1 cellular context compared by ENCODE assay signal in genomic region chr14:90605430-90605829, GRCh38.
TF ChIP-seq lines count a peak whose summit lies in the region.

No MANE protein-coding gene starts in this region.

TF ChIP-seq in H1, 55 proteins besides CTCF, POLR2A, EP300 and RAD21 (continued from another document):
- TF ChIP-seq, protein P1, sequence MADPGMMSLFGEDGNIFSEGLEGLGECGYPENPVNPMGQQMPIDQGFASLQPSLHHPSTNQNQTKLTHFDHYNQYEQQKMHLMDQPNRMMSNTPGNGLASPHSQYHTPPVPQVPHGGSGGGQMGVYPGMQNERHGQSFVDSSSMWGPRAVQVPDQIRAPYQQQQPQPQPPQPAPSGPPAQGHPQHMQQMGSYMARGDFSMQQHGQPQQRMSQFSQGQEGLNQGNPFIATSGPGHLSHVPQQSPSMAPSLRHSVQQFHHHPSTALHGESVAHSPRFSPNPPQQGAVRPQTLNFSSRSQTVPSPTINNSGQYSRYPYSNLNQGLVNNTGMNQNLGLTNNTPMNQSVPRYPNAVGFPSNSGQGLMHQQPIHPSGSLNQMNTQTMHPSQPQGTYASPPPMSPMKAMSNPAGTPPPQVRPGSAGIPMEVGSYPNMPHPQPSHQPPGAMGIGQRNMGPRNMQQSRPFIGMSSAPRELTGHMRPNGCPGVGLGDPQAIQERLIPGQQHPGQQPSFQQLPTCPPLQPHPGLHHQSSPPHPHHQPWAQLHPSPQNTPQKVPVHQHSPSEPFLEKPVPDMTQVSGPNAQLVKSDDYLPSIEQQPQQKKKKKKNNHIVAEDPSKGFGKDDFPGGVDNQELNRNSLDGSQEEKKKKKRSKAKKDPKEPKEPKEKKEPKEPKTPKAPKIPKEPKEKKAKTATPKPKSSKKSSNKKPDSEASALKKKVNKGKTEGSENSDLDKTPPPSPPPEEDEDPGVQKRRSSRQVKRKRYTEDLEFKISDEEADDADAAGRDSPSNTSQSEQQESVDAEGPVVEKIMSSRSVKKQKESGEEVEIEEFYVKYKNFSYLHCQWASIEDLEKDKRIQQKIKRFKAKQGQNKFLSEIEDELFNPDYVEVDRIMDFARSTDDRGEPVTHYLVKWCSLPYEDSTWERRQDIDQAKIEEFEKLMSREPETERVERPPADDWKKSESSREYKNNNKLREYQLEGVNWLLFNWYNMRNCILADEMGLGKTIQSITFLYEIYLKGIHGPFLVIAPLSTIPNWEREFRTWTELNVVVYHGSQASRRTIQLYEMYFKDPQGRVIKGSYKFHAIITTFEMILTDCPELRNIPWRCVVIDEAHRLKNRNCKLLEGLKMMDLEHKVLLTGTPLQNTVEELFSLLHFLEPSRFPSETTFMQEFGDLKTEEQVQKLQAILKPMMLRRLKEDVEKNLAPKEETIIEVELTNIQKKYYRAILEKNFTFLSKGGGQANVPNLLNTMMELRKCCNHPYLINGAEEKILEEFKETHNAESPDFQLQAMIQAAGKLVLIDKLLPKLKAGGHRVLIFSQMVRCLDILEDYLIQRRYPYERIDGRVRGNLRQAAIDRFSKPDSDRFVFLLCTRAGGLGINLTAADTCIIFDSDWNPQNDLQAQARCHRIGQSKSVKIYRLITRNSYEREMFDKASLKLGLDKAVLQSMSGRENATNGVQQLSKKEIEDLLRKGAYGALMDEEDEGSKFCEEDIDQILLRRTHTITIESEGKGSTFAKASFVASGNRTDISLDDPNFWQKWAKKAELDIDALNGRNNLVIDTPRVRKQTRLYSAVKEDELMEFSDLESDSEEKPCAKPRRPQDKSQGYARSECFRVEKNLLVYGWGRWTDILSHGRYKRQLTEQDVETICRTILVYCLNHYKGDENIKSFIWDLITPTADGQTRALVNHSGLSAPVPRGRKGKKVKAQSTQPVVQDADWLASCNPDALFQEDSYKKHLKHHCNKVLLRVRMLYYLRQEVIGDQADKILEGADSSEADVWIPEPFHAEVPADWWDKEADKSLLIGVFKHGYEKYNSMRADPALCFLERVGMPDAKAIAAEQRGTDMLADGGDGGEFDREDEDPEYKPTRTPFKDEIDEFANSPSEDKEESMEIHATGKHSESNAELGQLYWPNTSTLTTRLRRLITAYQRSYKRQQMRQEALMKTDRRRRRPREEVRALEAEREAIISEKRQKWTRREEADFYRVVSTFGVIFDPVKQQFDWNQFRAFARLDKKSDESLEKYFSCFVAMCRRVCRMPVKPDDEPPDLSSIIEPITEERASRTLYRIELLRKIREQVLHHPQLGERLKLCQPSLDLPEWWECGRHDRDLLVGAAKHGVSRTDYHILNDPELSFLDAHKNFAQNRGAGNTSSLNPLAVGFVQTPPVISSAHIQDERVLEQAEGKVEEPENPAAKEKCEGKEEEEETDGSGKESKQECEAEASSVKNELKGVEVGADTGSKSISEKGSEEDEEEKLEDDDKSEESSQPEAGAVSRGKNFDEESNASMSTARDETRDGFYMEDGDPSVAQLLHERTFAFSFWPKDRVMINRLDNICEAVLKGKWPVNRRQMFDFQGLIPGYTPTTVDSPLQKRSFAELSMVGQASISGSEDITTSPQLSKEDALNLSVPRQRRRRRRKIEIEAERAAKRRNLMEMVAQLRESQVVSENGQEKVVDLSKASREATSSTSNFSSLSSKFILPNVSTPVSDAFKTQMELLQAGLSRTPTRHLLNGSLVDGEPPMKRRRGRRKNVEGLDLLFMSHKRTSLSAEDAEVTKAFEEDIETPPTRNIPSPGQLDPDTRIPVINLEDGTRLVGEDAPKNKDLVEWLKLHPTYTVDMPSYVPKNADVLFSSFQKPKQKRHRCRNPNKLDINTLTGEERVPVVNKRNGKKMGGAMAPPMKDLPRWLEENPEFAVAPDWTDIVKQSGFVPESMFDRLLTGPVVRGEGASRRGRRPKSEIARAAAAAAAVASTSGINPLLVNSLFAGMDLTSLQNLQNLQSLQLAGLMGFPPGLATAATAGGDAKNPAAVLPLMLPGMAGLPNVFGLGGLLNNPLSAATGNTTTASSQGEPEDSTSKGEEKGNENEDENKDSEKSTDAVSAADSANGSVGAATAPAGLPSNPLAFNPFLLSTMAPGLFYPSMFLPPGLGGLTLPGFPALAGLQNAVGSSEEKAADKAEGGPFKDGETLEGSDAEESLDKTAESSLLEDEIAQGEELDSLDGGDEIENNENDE (IDR thresholded peaks at IDR 0.05; ENCODE audit: insufficient replicate concordance, low read length) = peak; percentile 37
- peak; percentile 80 for TF ChIP-seq CREB1 (IDR thresholded peaks at IDR 0.05)
- TF ChIP-seq, protein P2, sequence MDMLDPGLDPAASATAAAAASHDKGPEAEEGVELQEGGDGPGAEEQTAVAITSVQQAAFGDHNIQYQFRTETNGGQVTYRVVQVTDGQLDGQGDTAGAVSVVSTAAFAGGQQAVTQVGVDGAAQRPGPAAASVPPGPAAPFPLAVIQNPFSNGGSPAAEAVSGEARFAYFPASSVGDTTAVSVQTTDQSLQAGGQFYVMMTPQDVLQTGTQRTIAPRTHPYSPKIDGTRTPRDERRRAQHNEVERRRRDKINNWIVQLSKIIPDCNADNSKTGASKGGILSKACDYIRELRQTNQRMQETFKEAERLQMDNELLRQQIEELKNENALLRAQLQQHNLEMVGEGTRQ (IDR thresholded peaks at IDR 0.05; ENCODE audit: low read length) = no peak
- TF ChIP-seq NRF1 (IDR thresholded peaks at IDR 0.05; ENCODE audit: low read depth, low read length) = no peak
- peak; percentile 73 for TF ChIP-seq ASH2L (IDR thresholded peaks at IDR 0.05; ENCODE audit: low read length)
- TF ChIP-seq ATF2 (IDR thresholded peaks at IDR 0.05; ENCODE audit: low read length) = no peak
- TF ChIP-seq MAFK (IDR thresholded peaks at IDR 0.05; ENCODE audit: low read depth, low read length) = no peak
- TF ChIP-seq PHF8 (conservative IDR thresholded peaks at IDR 0.05; ENCODE audit: low read depth, low read length) = no peak
- TF ChIP-seq TCF12 (IDR thresholded peaks at IDR 0.05; ENCODE audit: low read depth, low read length) = peak; percentile 74; the same call in 1 of the 2 replicates
